27 cellular contexts compared by ENCODE assay signal in the genomic region with DNA sequence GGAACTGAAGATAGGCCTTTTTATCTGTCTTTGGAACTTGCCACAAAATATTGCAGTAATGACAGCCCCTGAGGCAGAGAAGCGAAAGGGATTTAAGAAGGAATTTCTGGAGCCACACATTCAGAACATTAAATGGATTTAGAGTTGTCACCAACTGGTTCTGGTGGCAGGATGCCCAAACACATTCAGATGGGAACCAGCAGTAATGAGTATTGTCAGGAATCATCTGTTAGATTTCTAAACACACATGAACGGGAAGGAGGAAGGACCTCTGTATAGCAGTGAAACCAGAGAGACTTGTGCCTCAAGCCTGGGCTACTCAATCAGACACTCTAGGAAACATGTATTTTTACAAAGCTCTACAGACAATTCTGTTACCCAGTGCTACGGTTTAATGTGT.
"Had no signal": no experiment of that assay in that cellular context is flagged by ENCODE, and none has a peak within 500 bp of the region (broad histone marks: within the 10 kb centered on the region; RNA-seq: fewer than 3 reads in every experiment).

No MANE protein-coding gene starts in this region.

- H3K79me2 ChIP-seq: hepatocyte had no signal

- H2AFZ ChIP-seq: hepatocyte had no signal

- ATAC-seq: activated CD4-positive, CD25-positive, alpha-beta regulatory T cell treated with anti-CD3 and anti-CD28 coated beads, Interleukin-2, amount 50 U/mL, for 24 hours; gastrocnemius medialis; right cardiac atrium; stimulated activated effector memory CD8-positive, alpha-beta T cell treated with anti-CD3 and anti-CD28 coated beads, Interleukin-12 subunit alpha, Interleukin-12 subunit beta, amount 100 ng/mL, for 72 hours had no signal

- H3K4me2 ChIP-seq: hepatocyte had no signal

- H3K36me3 ChIP-seq: gastrocnemius medialis, left ventricle myocardium inferior, uterus, WERI-Rb-1 had no signal

- FAIRE-seq: colon, endometrium had no signal

- H3K4me1 ChIP-seq: gastrocnemius medialis, left ventricle myocardium inferior, uterus had no signal

- H3K27ac ChIP-seq: epithelial cell of prostate, gastrocnemius medialis, hepatocyte, left ventricle myocardium inferior, uterus, WERI-Rb-1 had no signal

- H3K27me3 ChIP-seq: gastrocnemius medialis, hepatocyte, uterus had no signal

- DNase-seq: activated CD4-positive, alpha-beta T cell treated with anti-CD3 and anti-CD28 coated beads for 48 hours; activated CD4-positive, alpha-beta T cell treated with anti-CD3 and anti-CD28 coated beads, Interleukin-2, amount 50 U/mL, for 48 hours; activated CD8-positive, alpha-beta memory T cell treated with anti-CD3 and anti-CD28 coated beads for 24 hours; activated gamma-delta T cell; activated naive CD4-positive, alpha-beta T cell treated with anti-CD3 and anti-CD28 coated beads, Interleukin-2, amount 50 U/mL, for 16 hours; activated T-cell treated with anti-CD3 and anti-CD28 coated beads, Interleukin-2, amount 50 U/mL, for 1 hour; amniotic stem cell; central memory CD4-positive, alpha-beta T cell; dermis blood vessel endothelial cell; effector CD8-positive, alpha-beta T cell; gastrocnemius medialis; islet precursor cell; left ventricle myocardium inferior; mesendoderm; posterior cingulate gyrus; right cardiac atrium; stimulated activated CD4-positive, alpha-beta T cell treated with anti-CD3 and anti-CD28 coated beads, Interleukin-4, amount 100 ng/mL, for 24 hours; T1000; uterus; WERI-Rb-1 had no signal

- H3K4me3 ChIP-seq: gastrocnemius medialis, hepatocyte, left ventricle myocardium inferior, lung, uterus had no signal

- H3K9me3 ChIP-seq: gastrocnemius medialis, left ventricle myocardium inferior, uterus had no signal
